ENCODE assay signal across 32 cellular contexts in the genomic region with DNA sequence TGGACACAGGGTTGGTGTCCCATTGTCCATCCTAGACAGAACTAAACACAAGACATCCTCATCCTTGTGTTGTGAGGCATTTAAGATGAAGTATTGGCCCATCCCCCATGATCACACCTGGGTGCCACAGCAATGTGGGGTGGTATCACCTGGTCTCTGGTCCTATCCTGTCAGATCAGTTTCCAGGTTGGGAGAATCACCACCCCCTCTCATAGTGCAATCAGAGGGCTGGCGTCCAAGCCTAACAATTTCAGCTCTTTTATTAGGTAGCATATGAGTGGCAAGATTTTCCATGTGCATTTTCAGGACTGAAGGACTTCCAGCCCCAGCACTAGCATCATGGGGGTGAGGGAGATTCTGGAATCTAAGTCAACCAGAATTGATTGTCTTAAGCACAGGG.
"Had no signal": no experiment of that assay in that cellular context is flagged by ENCODE, and none has a peak within 500 bp of the region (broad histone marks: within the 10 kb centered on the region; RNA-seq: fewer than 3 reads in every experiment).

No MANE protein-coding gene starts in this region.

- H3K4me3 Mint-ChIP-seq: activated CD4-positive, alpha-beta memory T cell treated with anti-CD3 and anti-CD28 coated beads for 36 hours; activated CD4-positive, alpha-beta T cell treated with anti-CD3 and anti-CD28 coated beads for 36 hours; activated CD4-positive, alpha-beta T cell treated with anti-CD3 and anti-CD28 coated beads, Interleukin-2, amount 10 ng/mL, durations not matched to agents 24 days and 14 days; activated CD8-positive, alpha-beta memory T cell treated with anti-CD3 and anti-CD28 coated beads, Interleukin-2, amount 10 ng/mL, durations not matched to agents 7 days and 5 days; activated CD8-positive, alpha-beta T cell treated with anti-CD3 and anti-CD28 coated beads, Interleukin-2, amount 10 ng/mL, durations not matched to agents 7 days and 5 days; activated naive CD4-positive, alpha-beta T cell treated with anti-CD3 and anti-CD28 coated beads for 36 hours; activated naive CD4-positive, alpha-beta T cell treated with anti-CD3 and anti-CD28 coated beads, Interleukin-2, amount 50 U/mL, for 24 hours; activated naive CD8-positive, alpha-beta T cell treated with anti-CD3 and anti-CD28 coated beads for 36 hours; activated naive CD8-positive, alpha-beta T cell treated with anti-CD3 and anti-CD28 coated beads, Interleukin-2, amount 50 U/mL, for 24 hours; activated T-helper 1 cell treated with anti-CD3 and anti-CD28 coated beads, Interleukin-12 subunit alpha, Interleukin-12 subunit beta, Interleukin-2, Interleukin-4 antibody, amounts not matched to agents 30 ng/mL and 10 ng/mL and 1 ng/mL, durations not matched to agents 14 hours and 24 hours and 36 hours; brain had no signal

- H3K27me3 ChIP-seq: ascending aorta, breast epithelium, cardiac muscle cell, colonic mucosa, esophagus squamous epithelium, gastroesophageal sphincter had no signal

- H3K9me3 Mint-ChIP-seq: activated CD4-positive, alpha-beta memory T cell treated with anti-CD3 and anti-CD28 coated beads for 36 hours; activated CD4-positive, alpha-beta T cell treated with anti-CD3 and anti-CD28 coated beads, Interleukin-2, amount 10 ng/mL, durations not matched to agents 24 days and 14 days; activated naive CD4-positive, alpha-beta T cell treated with anti-CD3 and anti-CD28 coated beads for 36 hours; activated naive CD4-positive, alpha-beta T cell treated with anti-CD3 and anti-CD28 coated beads, Interleukin-2, amount 50 U/mL, for 24 hours; activated naive CD8-positive, alpha-beta T cell treated with anti-CD3 and anti-CD28 coated beads for 36 hours; activated naive CD8-positive, alpha-beta T cell treated with anti-CD3 and anti-CD28 coated beads, Interleukin-2, amount 50 U/mL, for 24 hours; activated T-helper 1 cell treated with anti-CD3 and anti-CD28 coated beads, Interleukin-12 subunit alpha, Interleukin-12 subunit beta, Interleukin-2, Interleukin-4 antibody, amounts not matched to agents 30 ng/mL and 10 ng/mL and 1 ng/mL, durations not matched to agents 14 hours and 24 hours and 36 hours; activated T-helper 2 cell treated with anti-CD3 and anti-CD28 coated beads, Interferon-gamma antibody, Interleukin-2, Interleukin-4, amounts not matched to agents 10 μg/mL and 5 μg/mL and 100 μg/mL, durations not matched to agents 14 hours and 24 hours and 36 hours; brain had no signal

- H3K4me3 ChIP-seq: ascending aorta, breast epithelium, cardiac muscle cell, colonic mucosa, esophagus squamous epithelium, gastroesophageal sphincter had no signal

- H3K9me3 ChIP-seq: ascending aorta, breast epithelium, colonic mucosa, esophagus squamous epithelium, gastroesophageal sphincter had no signal

- DNase-seq: activated CD4-positive, alpha-beta memory T cell treated with anti-CD3 and anti-CD28 coated beads for 36 hours; activated CD4-positive, alpha-beta T cell treated with anti-CD3 and anti-CD28 coated beads for 36 hours; activated CD4-positive, alpha-beta T cell treated with anti-CD3 and anti-CD28 coated beads, Interleukin-2, amount 10 ng/mL, durations not matched to agents 24 days and 14 days; activated CD4-positive, CD25-positive, alpha-beta regulatory T cell; activated CD4-positive, CD25-positive, alpha-beta regulatory T cell treated with anti-CD3 and anti-CD28 coated beads, Interleukin-2, amount 50 U/mL, for 72 hours; activated CD8-positive, alpha-beta memory T cell treated with anti-CD3 and anti-CD28 coated beads, Interleukin-2, amount 10 ng/mL, durations not matched to agents 7 days and 5 days; activated CD8-positive, alpha-beta memory T cell treated with anti-CD3 and anti-CD28 coated beads, Interleukin-2, amount 50 U/mL, for 4 hours; activated CD8-positive, alpha-beta T cell treated with anti-CD3 and anti-CD28 coated beads, Interleukin-2, amount 10 ng/mL, durations not matched to agents 7 days and 5 days; activated effector memory CD4-positive, alpha-beta T cell treated with anti-CD3 and anti-CD28 coated beads, Interleukin-2, amount 50 U/mL, for 16 hours; activated naive CD4-positive, alpha-beta T cell treated with anti-CD3 and anti-CD28 coated beads for 36 hours; activated naive CD8-positive, alpha-beta T cell treated with anti-CD3 and anti-CD28 coated beads for 36 hours; activated naive CD8-positive, alpha-beta T cell treated with anti-CD3 and anti-CD28 coated beads, Interleukin-2, amount 50 U/mL, for 24 hours; activated T-cell treated with anti-CD3 and anti-CD28 coated beads, Interleukin-2, amount 50 U/mL, for 1 hour; activated T-cell treated with anti-CD3 and anti-CD28 coated beads, Interleukin-2, amount 50 U/mL, for 48 hours; central memory CD4-positive, alpha-beta T cell; cerebellar nuclear complex; colonic mucosa; effector CD8-positive, alpha-beta T cell; esophagus squamous epithelium; foreskin melanocyte; T-helper 2 cell had no signal

- H3K27ac ChIP-seq: ascending aorta, breast epithelium, cardiac muscle cell, colonic mucosa, epithelial cell of prostate, esophagus squamous epithelium, gastroesophageal sphincter had no signal

- FAIRE-seq: endometrium, endothelial cell of umbilical vein had no signal

- H3K27me3 Mint-ChIP-seq: activated CD4-positive, alpha-beta memory T cell treated with anti-CD3 and anti-CD28 coated beads for 36 hours; activated CD4-positive, alpha-beta T cell treated with anti-CD3 and anti-CD28 coated beads for 36 hours; activated naive CD4-positive, alpha-beta T cell treated with anti-CD3 and anti-CD28 coated beads, Interleukin-2, amount 50 U/mL, for 24 hours; activated naive CD8-positive, alpha-beta T cell treated with anti-CD3 and anti-CD28 coated beads for 36 hours; activated naive CD8-positive, alpha-beta T cell treated with anti-CD3 and anti-CD28 coated beads, Interleukin-2, amount 50 U/mL, for 24 hours; brain had no signal

- H3K4me1 Mint-ChIP-seq: activated CD4-positive, alpha-beta T cell treated with anti-CD3 and anti-CD28 coated beads for 36 hours; activated CD4-positive, alpha-beta T cell treated with anti-CD3 and anti-CD28 coated beads, Interleukin-2, amount 10 ng/mL, durations not matched to agents 24 days and 14 days; activated naive CD4-positive, alpha-beta T cell treated with anti-CD3 and anti-CD28 coated beads, Interleukin-2, amount 50 U/mL, for 24 hours; brain had no signal

- H3K36me3 Mint-ChIP-seq: activated CD4-positive, alpha-beta memory T cell treated with anti-CD3 and anti-CD28 coated beads for 36 hours; activated CD8-positive, alpha-beta memory T cell treated with anti-CD3 and anti-CD28 coated beads, Interleukin-2, amount 10 ng/mL, durations not matched to agents 7 days and 5 days; activated naive CD4-positive, alpha-beta T cell treated with anti-CD3 and anti-CD28 coated beads, Interleukin-2, amount 50 U/mL, for 24 hours; activated naive CD8-positive, alpha-beta T cell treated with anti-CD3 and anti-CD28 coated beads for 36 hours; brain had no signal

- H3K36me3 ChIP-seq: ascending aorta, breast epithelium, cardiac muscle cell, colonic mucosa, esophagus squamous epithelium, gastroesophageal sphincter had no signal

- H3K27ac Mint-ChIP-seq: activated CD4-positive, alpha-beta memory T cell treated with anti-CD3 and anti-CD28 coated beads for 36 hours; activated CD4-positive, alpha-beta T cell treated with anti-CD3 and anti-CD28 coated beads for 36 hours; activated CD4-positive, alpha-beta T cell treated with anti-CD3 and anti-CD28 coated beads, Interleukin-2, amount 10 ng/mL, durations not matched to agents 24 days and 14 days; activated CD8-positive, alpha-beta memory T cell treated with anti-CD3 and anti-CD28 coated beads, Interleukin-2, amount 10 ng/mL, durations not matched to agents 7 days and 5 days; activated CD8-positive, alpha-beta T cell treated with anti-CD3 and anti-CD28 coated beads, Interleukin-2, amount 10 ng/mL, durations not matched to agents 7 days and 5 days; activated naive CD4-positive, alpha-beta T cell treated with anti-CD3 and anti-CD28 coated beads for 36 hours; activated naive CD4-positive, alpha-beta T cell treated with anti-CD3 and anti-CD28 coated beads, Interleukin-2, amount 50 U/mL, for 24 hours; activated naive CD8-positive, alpha-beta T cell treated with anti-CD3 and anti-CD28 coated beads for 36 hours; activated naive CD8-positive, alpha-beta T cell treated with anti-CD3 and anti-CD28 coated beads, Interleukin-2, amount 50 U/mL, for 24 hours; activated T-helper 1 cell treated with anti-CD3 and anti-CD28 coated beads, Interleukin-12 subunit alpha, Interleukin-12 subunit beta, Interleukin-2, Interleukin-4 antibody, amounts not matched to agents 30 ng/mL and 10 ng/mL and 1 ng/mL, durations not matched to agents 14 hours and 24 hours and 36 hours; activated T-helper 2 cell treated with anti-CD3 and anti-CD28 coated beads, Interferon-gamma antibody, Interleukin-2, Interleukin-4, amounts not matched to agents 10 μg/mL and 5 μg/mL and 100 μg/mL, durations not matched to agents 14 hours and 24 hours and 36 hours; brain had no signal

- H3K4me1 ChIP-seq: ascending aorta, breast epithelium, colonic mucosa, esophagus squamous epithelium, gastroesophageal sphincter had no signal
